Comparison of ENCODE assay signal across 1 cellular context in genomic region chr5:108381955-108382783, GRCh38.
TF ChIP-seq lines count a peak whose summit lies in the region.

FBXL17 (minus strand) TSS chr5:108382098.

TF ChIP-seq in HepG2, 621 proteins besides CTCF, POLR2A, EP300 and RAD21 (continued from another document and continues in another):
- TF ChIP-seq ZBTB4 (CRISPR knock-in tag; IDR thresholded peaks at IDR 0.05; ENCODE audit: borderline replicate concordance) = peak; percentile 73; the same call in 1 of the 2 replicates
- 0 out of 2 replicates have a peak, but pooled peaks have one; percentile 21 for TF ChIP-seq ZNF224 (CRISPR knock-in tag; IDR thresholded peaks at IDR 0.05)
- TF ChIP-seq PAF1 (CRISPR knock-in tag; IDR thresholded peaks at IDR 0.05) = no peak
- peak; percentile 97 for TF ChIP-seq DBP (CRISPR knock-in tag; IDR thresholded peaks at IDR 0.05; ENCODE audit: not compliant biosample characterization)
- peak; percentile 85; the same call in 1 of the 2 replicates for TF ChIP-seq THAP9 (CRISPR knock-in tag; IDR thresholded peaks at IDR 0.05; ENCODE audit: borderline replicate concordance)
- TF ChIP-seq ZNF737 (CRISPR knock-in tag; IDR thresholded peaks at IDR 0.05; ENCODE audit: borderline replicate concordance) = peak; percentile 84; the same call in 1 of the 2 replicates
- TF ChIP-seq RNF219 (CRISPR knock-in tag; IDR thresholded peaks at IDR 0.05) = no peak
- TF ChIP-seq NFE2L1 (CRISPR knock-in tag; IDR thresholded peaks at IDR 0.05; ENCODE audit: borderline replicate concordance) = peak; percentile 66; the same call in 1 of the 2 replicates
- 0 out of 2 replicates have a peak, but pooled peaks have one; percentile 54 for TF ChIP-seq ETS1 (CRISPR knock-in tag; IDR thresholded peaks at IDR 0.05)
- TF ChIP-seq NR2F1 (CRISPR knock-in tag; IDR thresholded peaks at IDR 0.05) = no peak
- no peak for TF ChIP-seq EED (CRISPR knock-in tag; IDR thresholded peaks at IDR 0.05)
- peak; percentile 24; the same call in 1 of the 2 replicates for TF ChIP-seq CHD2 (IDR thresholded peaks at IDR 0.05; ENCODE audit: low read depth, low read length)
- TF ChIP-seq HMG20A (CRISPR knock-in tag; IDR thresholded peaks at IDR 0.05; ENCODE audit: borderline replicate concordance) = no peak; the same call in 1 of the 2 replicates
- peak; percentile 89 for TF ChIP-seq ETV5 (CRISPR knock-in tag; IDR thresholded peaks at IDR 0.05; ENCODE audit: borderline replicate concordance)
- peak; percentile 79 for TF ChIP-seq IKZF5 (CRISPR knock-in tag; IDR thresholded peaks at IDR 0.05)
- TF ChIP-seq RFX1 (IDR thresholded peaks at IDR 0.05) = no peak
- peak; percentile 92 for TF ChIP-seq ZNF230 (CRISPR knock-in tag; IDR thresholded peaks at IDR 0.05)
- peak; percentile 52; the same call in 1 of the 2 replicates for TF ChIP-seq ZNF281 (CRISPR knock-in tag; IDR thresholded peaks at IDR 0.05; ENCODE audit: borderline replicate concordance)
- TF ChIP-seq MTA1 (CRISPR knock-in tag; IDR thresholded peaks at IDR 0.05; ENCODE audit: borderline replicate concordance) = 0 out of 2 replicates have a peak, but pooled peaks have one; percentile 21
- no peak for TF ChIP-seq SCMH1 (CRISPR knock-in tag; IDR thresholded peaks at IDR 0.05; ENCODE audit: borderline replicate concordance)
- no peak; the same call in 1 of the 2 replicates for TF ChIP-seq ZNF790 (CRISPR knock-in tag; IDR thresholded peaks at IDR 0.05; ENCODE audit: borderline replicate concordance)
- TF ChIP-seq IRF2 (CRISPR knock-in tag; IDR thresholded peaks at IDR 0.05) = peak; percentile 80
- no peak for TF ChIP-seq KAT2B (IDR thresholded peaks at IDR 0.05; ENCODE audit: borderline replicate concordance, low read depth, low read length)
- TF ChIP-seq DR1 (CRISPR knock-in tag; IDR thresholded peaks at IDR 0.05) = peak; percentile 90
- TF ChIP-seq ATF4 (CRISPR knock-in tag; IDR thresholded peaks at IDR 0.05) = 0 out of 4 replicates have a peak, but pooled peaks of 1 of the 2 experiments have one; percentile 51
- TF ChIP-seq MYPOP (CRISPR knock-in tag; IDR thresholded peaks at IDR 0.05) = 0 out of 2 replicates have a peak, but pooled peaks have one; percentile 80
- TF ChIP-seq ZNF160 (CRISPR knock-in tag; IDR thresholded peaks at IDR 0.05) = peak; percentile 78; the same call in 1 of the 2 replicates
- TF ChIP-seq ZNF343 (CRISPR knock-in tag; IDR thresholded peaks at IDR 0.05) = 0 out of 2 replicates have a peak, but pooled peaks have one; percentile 35
- TF ChIP-seq TOPORS (CRISPR knock-in tag; IDR thresholded peaks at IDR 0.05) = peak; percentile 90
- TF ChIP-seq ZFP82 (CRISPR knock-in tag; IDR thresholded peaks at IDR 0.05; ENCODE audit: borderline replicate concordance) = no peak
- no peak; the same call in 1 of the 2 replicates for TF ChIP-seq ZNF589 (CRISPR knock-in tag; conservative IDR thresholded peaks at IDR 0.05)
- peak; percentile 88 for TF ChIP-seq ZFAT (CRISPR knock-in tag; conservative IDR thresholded peaks at IDR 0.05)
- peak; percentile 67; the same call in 1 of the 2 replicates for TF ChIP-seq ZBED4 (CRISPR knock-in tag; IDR thresholded peaks at IDR 0.05; ENCODE audit: borderline replicate concordance)
- TF ChIP-seq MEIS1 (CRISPR knock-in tag; IDR thresholded peaks at IDR 0.05; ENCODE audit: borderline replicate concordance) = peak; percentile 81
